In the genomic region with DNA sequence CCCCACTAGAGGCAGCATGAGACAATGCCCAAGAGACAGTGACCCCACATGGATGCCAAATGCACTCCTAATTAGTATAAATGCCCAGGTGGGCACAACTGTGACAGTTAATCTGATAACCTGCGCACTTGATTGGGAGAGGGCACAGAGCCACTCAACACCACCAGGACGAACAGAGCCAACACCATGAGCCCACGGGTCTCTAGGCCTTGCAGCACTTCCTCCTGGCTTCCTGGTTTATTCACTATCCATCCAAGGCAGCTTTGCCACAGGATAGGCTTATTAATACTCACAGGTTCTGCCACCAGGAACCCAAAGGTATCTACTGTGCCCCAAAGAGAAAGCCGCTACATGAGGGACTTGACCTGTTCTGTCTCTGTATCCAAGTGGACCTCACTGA, we compare ENCODE assay signal across 18 cellular contexts. TPM values are rescaled to one million over a fixed set of nuclear protein-coding genes. Genes with fewer than 3 reads are reported as not detected.
A peak's percentile ranks its signal among the peaks of the same experiment; 100 is the strongest.
DNase-seq lines count a peak whose midpoint lies in the region; ATAC-seq, FAIRE-seq and TF ChIP-seq lines count a peak whose summit lies in the region.
"Had no signal": no experiment of that assay in that cellular context is flagged by ENCODE, and none has a peak within 500 bp of the region (broad histone marks: within the 10 kb centered on the region; RNA-seq: fewer than 3 reads in every experiment).

No MANE protein-coding gene starts in this region.

- no peak overlapping the region for H2BK5ac ChIP-seq in H9 (ENCODE audit: insufficient read length, low read length)

- no peak overlapping the region for H3K23ac ChIP-seq in H9 (ENCODE audit: insufficient read length, low read depth, low read length)

- no peaks in the 10 kb centered on the region for H3K23me2 ChIP-seq in H9 (ENCODE audit: insufficient read length, low read depth, low read length, poor library complexity, severe bottlenecking)

- no peak for FAIRE-seq in HepG2 (lab: Jason Lieb, UNC)
- no peak for FAIRE-seq in small intestine (lab: Jason Lieb, UNC)
- FAIRE-seq: bronchial epithelial cell, endometrium had no signal

- TF ChIP-seq POLR2A in HepG2 (IDR thresholded peaks at IDR 0.05; ENCODE audit: insufficient read depth in 1 of 2, low read depth in 2 of 2, low read length in 2 of 2): peak in 1 of 2 experiments; percentile 35; a peak in 1 of 4 replicates

- no peak overlapping the region for H3K18ac ChIP-seq in H9 (ENCODE audit: insufficient read length, low read depth, low read length)

- H2AFZ ChIP-seq in H9 (ENCODE audit: low read length) (no peak overlapping the region), HepG2 (ENCODE audit: low read length) (no peak overlapping the region)

- TF ChIP-seq RAD21 in HepG2 (CRISPR knock-in tag; IDR thresholded peaks at IDR 0.05): no peak

- H4K91ac ChIP-seq in H9 (ENCODE audit: insufficient read length, low read depth, low read length): no peak overlapping the region

- BruUV-seq in HepG2 (replicated peaks; lab: Mats Ljungman, UMichigan): no TSS peak

- peaks cover 26% of the 10 kb centered on the region for H3K79me1 ChIP-seq in H9 (ENCODE audit: insufficient read depth, low read depth, low read length, poor library complexity, severe bottlenecking)

- H3K36me3 Mint-ChIP-seq in H9 (ENCODE audit: insufficient read depth in 1 of 3, low read depth in 3 of 3): peaks cover 24 to 82% (median 59%) of the 10 kb centered on the region in 3 experiments; a peak in 6 of 7 replicates
- H3K36me3 Mint-ChIP-seq in activated T-helper 17 cell treated with anti-CD3 and anti-CD28 coated beads, Interleukin-2, amount 50 U/mL, for 72 hours (ENCODE audit: low read depth): peaks cover 47% of the 10 kb centered on the region

- no peak overlapping the region for H4K8ac ChIP-seq in H9 (replicated peaks; ENCODE audit: insufficient read length, low read depth, low read length)

- DNase-seq in H9 (no peak), HepG2 (ENCODE audit: low spot score) (no peak), small intestine (no peak), COR-L47 (lab: John Stamatoyannopoulos, UW) (no peak)
- DNase-seq: activated CD8-positive, alpha-beta memory T cell treated with anti-CD3 and anti-CD28 coated beads for 24 hours; activated gamma-delta T cell treated with Interleukin-2 at 50 U/mL for 16 hours; DMS79; NCI-H2029 treated with DMSO at 0.1 percent for 48 hours; NCI-H526 treated with DMSO at 0.1 percent for 48 hours; PC-3; trophoblast cell had no signal

- H3K4ac ChIP-seq in H9 (ENCODE audit: low read depth, low read length): no peak overlapping the region

- H3K36me3 ChIP-seq in HepG2 (replicated peaks in 1 of 2; ENCODE audit: control insufficient read depth in 1 of 2, insufficient read depth in 2 of 2, low read length in 2 of 2) (peaks cover 64 to 97% of the 10 kb centered on the region in 2 experiments), small intestine (ENCODE audit: control insufficient read depth in 2 of 2, insufficient read depth in 2 of 2, low read length in 2 of 2) (no peaks in the 10 kb centered on the region)

- H3K4me1 Mint-ChIP-seq in H9: peaks cover 61 to 71% of the 10 kb centered on the region in 2 experiments
- H3K4me1 Mint-ChIP-seq in activated T-helper 17 cell treated with anti-CD3 and anti-CD28 coated beads, Interleukin-2, amount 50 U/mL, for 72 hours: peaks cover 28% of the 10 kb centered on the region

- POLR2A ChIA-PET in HepG2 (lab: Yijun Ruan, JAX): interaction anchor here (1.3 kb wide), 1 partner anchor 11 kb away, joined by 4 read pairs; no protein-coding TSS in a partner anchor

- no peak overlapping the region for H3T11ph ChIP-seq in H9 (ENCODE audit: low read length)

- peak; percentile 20; the same call in 1 of the 3 replicates for TF ChIP-seq CTCF in H9 (conservative IDR thresholded peaks at IDR 0.05)
- no peak for TF ChIP-seq CTCF in HepG2 (CRISPR knock-in tag; IDR thresholded peaks at IDR 0.05)

- H3K4me2 ChIP-seq in H9 (ENCODE audit: insufficient read depth, insufficient read length, low read length) (no peak overlapping the region), HepG2 (ENCODE audit: low read depth, low read length) (0 out of 2 replicates have a peak overlapping the region, but pooled peaks have one; percentile 37)

- no peak overlapping the region for H4K5ac ChIP-seq in H9 (ENCODE audit: insufficient read length, low read depth, low read length)

- H4K20me1 ChIP-seq in H9 (ENCODE audit: control insufficient read depth, insufficient read depth, insufficient read length) (peaks cover 3% of the 10 kb centered on the region), HepG2 (ENCODE audit: insufficient read depth, low read length) (peaks cover 26% of the 10 kb centered on the region)

- H3K4me3 Mint-ChIP-seq in H9: no peak overlapping the region
- H3K4me3 Mint-ChIP-seq in activated T-helper 17 cell treated with anti-CD3 and anti-CD28 coated beads, Interleukin-2, amount 50 U/mL, for 72 hours: no peak overlapping the region

- no peak overlapping the region for H2BK120ac ChIP-seq in H9 (ENCODE audit: low read depth, low read length, poor library complexity, severe bottlenecking)

- H2BK15ac ChIP-seq in H9 (ENCODE audit: low read depth, low read length): no peak overlapping the region

- H3K56ac ChIP-seq in H9 (ENCODE audit: insufficient read length, low read depth, low read length): no peak overlapping the region

- CTCF ChIA-PET in HepG2 (lab: Yijun Ruan, JAX; ENCODE audit: low intra/inter-chr PET ratio, low total read pairs): no interaction called here

- no peak for ATAC-seq in activated T-helper 17 cell treated with anti-CD3 and anti-CD28 coated beads, Interleukin-2, amount 50 U/mL, for 72 hours (replicated peaks)
- no peak for ATAC-seq in HepG2
- no peak for ATAC-seq in GM18870 (IDR thresholded peaks at IDR 0.05; ENCODE audit: unreplicated experiment)
- no peak for ATAC-seq in GM19328 (IDR thresholded peaks at IDR 0.05; ENCODE audit: unreplicated experiment)
- ATAC-seq: PC-3, SK-N-SH treated with all-trans-retinoic acid at 6 μM for 48 hours had no signal

- no CpG with 5 or more reads among the region's 4 CpGs for WGBS in H9 (ENCODE audit: extremely low coverage, insufficient read length, low lambda C conversion rate)
- 98% methylated on average over 4 of the region's 4 CpGs for WGBS in HepG2 (ENCODE audit: low lambda C conversion rate)
- 46 to 81% (median 62%) methylated on average over 4 of the region's 4 CpGs for WGBS in small intestine, 3 donors

- TF ChIP-seq EP300 in HepG2 (IDR thresholded peaks at IDR 0.05; ENCODE audit: low read depth in 2 of 2, low read length in 2 of 2) (no peak), HepG2 (CRISPR knock-in tag; IDR thresholded peaks at IDR 0.05; ENCODE audit: borderline replicate concordance) (no peak)

- H3K9ac ChIP-seq in H9 (ENCODE audit: extremely low read depth, insufficient read length, low read length) (no peak overlapping the region), HepG2 (ENCODE audit: insufficient read depth, low read depth, low read length) (no peak overlapping the region)

- H3K4me3 ChIP-seq in HepG2 (replicated peaks in 1 of 3; ENCODE audit: insufficient read depth in 1 of 3, low read depth in 2 of 3, low read length in 3 of 3) (no peak overlapping the region), small intestine (ENCODE audit: low read depth in 1 of 2, low read length in 2 of 2) (no peak overlapping the region)

- H3K27ac Mint-ChIP-seq in H9: peak overlapping the region; percentile 68 to 90 (median 70); a peak in 4 of 7 replicates
- peak overlapping the region; percentile 26 for H3K27ac Mint-ChIP-seq in activated T-helper 17 cell treated with anti-CD3 and anti-CD28 coated beads, Interleukin-2, amount 50 U/mL, for 72 hours
- H3K27ac Mint-ChIP-seq: progenitor cell of endocrine pancreas had no signal

- in situ Hi-C loops in HepG2 (cut with HindIII; ENCODE audit: extremely low pct_ligation_motif_present, low pct_unique_long_range_greater_than_20kb): loop anchor here (5.0 to 25.0 kb wide), 2 partner anchors 254 to 616 kb away; no protein-coding TSS in a partner anchor

- H2BK20ac ChIP-seq in H9 (ENCODE audit: low read depth, low read length, poor library complexity, severe bottlenecking): no peak overlapping the region

- H3K14ac ChIP-seq in H9 (ENCODE audit: insufficient read depth, low read length): no peak overlapping the region

- no peaks in the 10 kb centered on the region for H3K9me3 Mint-ChIP-seq in H9
- H3K9me3 Mint-ChIP-seq in activated T-helper 17 cell treated with anti-CD3 and anti-CD28 coated beads, Interleukin-2, amount 50 U/mL, for 72 hours: no peaks in the 10 kb centered on the region

- no peaks in the 10 kb centered on the region; the same call in 1 of the 2 replicates for H3K27me3 ChIP-seq in H9 (ENCODE audit: insufficient read depth, low read length)
- H3K27me3 ChIP-seq in HepG2 (ENCODE audit: control insufficient read depth in 1 of 2, insufficient read depth in 2 of 2, low read length in 2 of 2): no peaks in the 10 kb centered on the region
- H3K27me3 ChIP-seq in small intestine (ENCODE audit: control insufficient read depth in 2 of 2, insufficient read depth in 2 of 2, low read length in 2 of 2): no peaks in the 10 kb centered on the region

- intact Hi-C loops in HepG2 (cut with micrococcal nuclease; ENCODE audit: unreplicated experiment): no loop called here

- no peak overlapping the region for H2AK5ac ChIP-seq in H9 (ENCODE audit: insufficient read length, low read length)

- no peaks in the 10 kb centered on the region for H3K9me3 ChIP-seq in H9 (ENCODE audit: control insufficient read depth, low read depth, low read length)
- no peaks in the 10 kb centered on the region for H3K9me3 ChIP-seq in HepG2 (ENCODE audit: low read length)
- H3K9me3 ChIP-seq in small intestine (ENCODE audit: control insufficient read depth, low read depth): no peaks in the 10 kb centered on the region

- H3K79me2 ChIP-seq in H9 (ENCODE audit: insufficient read depth, low read length) (peaks cover 48% of the 10 kb centered on the region; the same call in 1 of the 2 replicates), HepG2 (ENCODE audit: insufficient read depth, low read length) (peaks cover 37% of the 10 kb centered on the region)

- H2BK12ac ChIP-seq in H9 (ENCODE audit: insufficient read length, low read depth, low read length): no peak overlapping the region

- H3K4me1 ChIP-seq in H9 (ENCODE audit: insufficient read depth, low read length) (peaks cover 9% of the 10 kb centered on the region), HepG2 (ENCODE audit: insufficient read depth, low read length) (peaks cover 35% of the 10 kb centered on the region), small intestine (ENCODE audit: control insufficient read depth in 2 of 2, insufficient read depth in 1 of 2, low read depth in 1 of 2, low read length in 1 of 2) (peaks cover 0 to 4% of the 10 kb centered on the region in 2 donors)

- H3K27me3 Mint-ChIP-seq in H9 (ENCODE audit: low read depth): no peaks in the 10 kb centered on the region
- H3K27me3 Mint-ChIP-seq in activated T-helper 17 cell treated with anti-CD3 and anti-CD28 coated beads, Interleukin-2, amount 50 U/mL, for 72 hours: no peaks in the 10 kb centered on the region
- H3K27me3 Mint-ChIP-seq: progenitor cell of endocrine pancreas had no signal

- no peak overlapping the region for H3K27ac ChIP-seq in H9 (ENCODE audit: insufficient read length, low read depth, low read length)
- H3K27ac ChIP-seq in HepG2 (ENCODE audit: extremely low read length, insufficient read depth, low read length): peak overlapping the region; percentile 53
- peak overlapping the region; percentile 52 to 73 for H3K27ac ChIP-seq in small intestine (ENCODE audit: low read depth in 1 of 2, low read length in 1 of 2)

RNA-seq across cellular contexts. Expression of gene AXIN2, which starts 14.9 kb away (rescaled TPM):
- total RNA-seq in H9 (2021): 35.0 and 35.6 TPM in 2 replicates
- 1 to 10 TPM in 1 of 2 donors, under 1 TPM in 1; 0.71 to 1.5 TPM for total RNA-seq in activated T-helper 17 cell treated with anti-CD3 and anti-CD28 coated beads, Interleukin-2, amount 50 U/mL, for 72 hours
- total RNA-seq in HepG2 (2016; rRNA removed; fragmentation: Illumina TruSeq; extraction: Trizol): 53.8 and 58.6 TPM in 2 replicates
- total RNA-seq in HepG2 (2016; cell fraction: cytosol; rRNA removed; fragmentation: Illumina TruSeq; extraction: Trizol; ENCODE audit: low read depth): 12.0 and 13.7 TPM in 2 replicates
- 45.1 and 59.6 TPM in 2 replicates for total RNA-seq in HepG2 (2016; cell fraction: insoluble cytoplasmic fraction; rRNA removed; fragmentation: Illumina TruSeq; extraction: Trizol)
- total RNA-seq in HepG2 (2016; cell fraction: membrane; rRNA removed; fragmentation: Illumina TruSeq; extraction: Trizol): 27.0 and 28.7 TPM in 2 replicates
- total RNA-seq in HepG2 (2016; cell fraction: nucleus; rRNA removed; fragmentation: Illumina TruSeq; extraction: Trizol): 79.3 and 81.9 TPM in 2 replicates
- polyA plus RNA-seq in HepG2 (2011; rRNA removed): 55.0 and 63.4 TPM in 2 replicates
- 29.9 and 39.9 TPM in 2 replicates for polyA plus RNA-seq in HepG2 (2011; cell fraction: cytosol; rRNA removed)
- polyA plus RNA-seq in HepG2 (2011; cell fraction: nucleus; rRNA removed): 126 and 210 TPM in 2 replicates
- 55.5 and 56.3 TPM in 2 replicates for polyA plus RNA-seq in HepG2 (2012)
- polyA plus RNA-seq in HepG2 (2016; cell fraction: cytosol; fragmentation: Illumina TruSeq; extraction: Trizol; ENCODE audit: low read depth): 2.0 and 2.2 TPM in 2 replicates
- polyA plus RNA-seq in HepG2 (2016; cell fraction: insoluble cytoplasmic fraction; fragmentation: Illumina TruSeq; extraction: Trizol; ENCODE audit: low read depth): 34.3 and 44.8 TPM in 2 replicates
- 9.2 and 9.3 TPM in 2 replicates for polyA plus RNA-seq in HepG2 (2016; cell fraction: membrane; fragmentation: Illumina TruSeq; extraction: Trizol; ENCODE audit: low read depth)
- 115 and 117 TPM in 2 replicates for polyA plus RNA-seq in HepG2 (2016; cell fraction: nucleus; fragmentation: Illumina TruSeq; extraction: Trizol; ENCODE audit: insufficient read depth, low read depth)
- 0.09 and 105 TPM in 2 replicates for polyA minus RNA-seq in HepG2 (2011; rRNA and poly(A)+ RNA removed; ENCODE audit: low replicate concordance)
- polyA minus RNA-seq in HepG2 (2011; cell fraction: cytosol; rRNA and poly(A)+ RNA removed): 43.2 and 45.6 TPM in 2 replicates
- polyA minus RNA-seq in HepG2 (2011; cell fraction: nucleus; rRNA and poly(A)+ RNA removed): 175 and 211 TPM in 2 replicates
- polyA plus RNA-seq in small intestine: 1 to 10 TPM in 2 of 3 donors, under 1 TPM in 1; 0.89 to 9.9 (median 2.2) TPM

Comparison
In these comparisons a context has a peak if more than half of its experiments do, and no peak if none do; other contexts are left out.
1. RNA of gene AXIN2, which starts 14.9 kb away (total RNA-seq): 12.0 to 81.9 TPM in HepG2 and 35.0 to 35.6 TPM in H9; 0.71 to 1.5 TPM in activated T-helper 17 cell treated with anti-CD3 and anti-CD28 coated beads, Interleukin-2, amount 50 U/mL, for 72 hours; every median in the first group is over 4 times any median in the second.